9 cellular contexts compared by ENCODE assay signal in genomic region chr2:130756041-130756720, GRCh38. TPM values are rescaled to one million over a fixed set of nuclear protein-coding genes. Genes with fewer than 3 reads are reported as not detected.
DNase-seq lines count a peak whose midpoint lies in the region; ATAC-seq, FAIRE-seq and TF ChIP-seq lines count a peak whose summit lies in the region.
"Had no signal": no experiment of that assay in that cellular context is flagged by ENCODE, and none has a peak within 500 bp of the region (broad histone marks: within the 10 kb centered on the region; RNA-seq: fewer than 3 reads in every experiment).

No MANE protein-coding gene starts in this region.

- peak overlapping the region; percentile 33; the same call in 1 of the 2 replicates for H3K4me2 ChIP-seq in KMS-11

- peak overlapping the region; percentile 69; the same call in 1 of the 2 replicates for H2AFZ ChIP-seq in KMS-11 (ENCODE audit: low read depth)

- intact Hi-C loops in left lung (cut with DNase I), result no loop called here

- no peaks in the 10 kb centered on the region for H4K20me1 ChIP-seq in KMS-11 (ENCODE audit: insufficient read depth)

- DNase-seq in DMS 273 (lab: John Stamatoyannopoulos, UW; ENCODE audit: unreplicated experiment), result peak; percentile 77
- no peak for DNase-seq in DMS 273 treated with DMSO at 0.1 percent for 48 hours (lab: John Stamatoyannopoulos, UW)
- no peak for DNase-seq in bronchial epithelial cell (ENCODE audit: low read depth)
- peak in 1 of 2 donors; percentile 78 for DNase-seq in left lung
- DNase-seq in NCI-H187 (lab: John Stamatoyannopoulos, UW), result no peak

- no peak for FAIRE-seq in bronchial epithelial cell (lab: Jason Lieb, UNC)
- FAIRE-seq: A204.1 had no signal

- no peaks in the 10 kb centered on the region for H3K36me3 ChIP-seq in KMS-11 (ENCODE audit: insufficient read depth)
- no peaks in the 10 kb centered on the region for H3K36me3 ChIP-seq in bronchial epithelial cell (ENCODE audit: control insufficient read depth, insufficient read depth, low read length)
- H3K36me3 ChIP-seq in left lung, result no peaks in the 10 kb centered on the region

- TF ChIP-seq CTCF in KMS-11 (conservative IDR thresholded peaks at IDR 0.05; ENCODE audit: low read depth, low read length), result no peak
- no peak for TF ChIP-seq CTCF in bronchial epithelial cell (IDR thresholded peaks at IDR 0.05; ENCODE audit: insufficient read depth, low read length, severe bottlenecking)
- TF ChIP-seq CTCF in left lung (IDR thresholded peaks at IDR 0.05), result no peak

- H3K4me1 ChIP-seq in KMS-11 (ENCODE audit: low read depth, poor library complexity, severe bottlenecking), result peaks cover 12% of the 10 kb centered on the region
- no peaks in the 10 kb centered on the region for H3K4me1 ChIP-seq in left lung

- no peaks in the 10 kb centered on the region for H3K79me2 ChIP-seq in KMS-11 (ENCODE audit: insufficient read depth, low read depth)

- peak; percentile 87 for ATAC-seq in left lung
- no peak for ATAC-seq in HG03378 (IDR thresholded peaks at IDR 0.05; ENCODE audit: unreplicated experiment)
- ATAC-seq in GM21529 (IDR thresholded peaks at IDR 0.05; ENCODE audit: unreplicated experiment), result no peak

- no peak overlapping the region for H3K9ac ChIP-seq in KMS-11

- H3K27ac ChIP-seq in KMS-11 (no peak overlapping the region), left lung (no peak overlapping the region)

- H3K9me3 ChIP-seq in left lung, result no peaks in the 10 kb centered on the region

- H3K4me3 ChIP-seq in KMS-11 (IDR thresholded peaks at IDR 0.05; ENCODE audit: insufficient read depth, low read depth, low read length) (no peak overlapping the region), bronchial epithelial cell (ENCODE audit: low read depth, low read length) (peak overlapping the region; percentile 36), left lung (no peak overlapping the region)

- H3K27me3 ChIP-seq in KMS-11 (ENCODE audit: insufficient read depth, low read depth), result no peaks in the 10 kb centered on the region
- peaks cover 22% of the 10 kb centered on the region for H3K27me3 ChIP-seq in bronchial epithelial cell (ENCODE audit: control insufficient read depth, insufficient read depth, low read length)
- H3K27me3 ChIP-seq in left lung, result peaks cover 22 to 89% of the 10 kb centered on the region in 2 donors

RNA-seq across cellular contexts. Expression of gene AMER3, which starts 0.8 kb away (rescaled TPM):
- total RNA-seq in bronchial epithelial cell (under 0.01 TPM in 1 of 2 replicates, not detected in the other), left lung (not detected)

RNA-seq across cellular contexts. Expression of gene GPR148, which starts 27.3 kb away (rescaled TPM):
- not detected in 2 replicates for total RNA-seq in bronchial epithelial cell
- not detected for total RNA-seq in left lung
